Comparison of ENCODE assay signal across 15 cellular contexts in the genomic region with DNA sequence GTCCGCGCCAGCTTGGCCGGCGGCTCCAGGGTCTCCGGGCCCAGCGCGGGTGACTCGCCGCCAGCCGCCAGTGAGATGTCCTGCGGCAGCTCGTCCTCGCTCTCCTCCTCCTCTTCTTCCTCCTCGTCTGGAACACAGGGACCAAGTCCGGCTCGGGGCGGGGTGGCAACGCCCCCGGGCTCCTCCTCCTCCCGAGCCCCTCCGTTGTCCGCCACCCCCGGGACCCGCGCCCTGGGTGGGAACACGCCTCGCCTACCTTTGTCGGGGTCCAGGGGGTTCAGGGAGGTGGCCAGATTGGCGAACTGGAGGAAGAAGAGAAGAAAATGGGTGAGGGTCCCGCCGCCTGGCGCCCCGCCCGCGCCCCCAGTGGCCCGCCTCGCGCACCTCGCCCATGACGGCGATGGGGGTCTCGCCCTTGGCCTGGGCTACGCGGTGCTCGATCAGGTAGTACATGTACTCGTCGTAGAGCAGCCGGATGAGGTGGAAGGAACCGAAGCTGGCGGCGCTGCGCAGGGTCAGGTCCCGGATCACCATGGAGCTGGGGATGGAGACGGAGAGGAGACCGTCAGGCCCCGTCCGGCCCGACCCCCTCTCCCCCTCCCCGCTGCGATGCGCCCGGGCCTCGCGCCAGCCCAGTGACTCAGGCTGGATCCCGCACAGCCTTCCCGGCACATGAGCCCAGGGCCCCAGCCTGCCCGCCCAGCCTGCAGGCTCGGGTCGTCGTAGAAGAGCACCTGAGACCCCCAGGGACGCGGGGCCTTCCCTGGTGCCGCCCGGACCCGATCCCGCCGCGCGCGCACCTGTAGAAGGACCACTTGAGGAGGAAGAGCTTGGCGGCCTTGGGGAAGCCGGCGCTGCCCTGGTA. TPM values are rescaled to one million over a fixed set of nuclear protein-coding genes. Genes with fewer than 3 reads are reported as not detected.
A peak's percentile ranks its signal among the peaks of the same experiment; 100 is the strongest.
DNase-seq lines count a peak whose midpoint lies in the region; ATAC-seq, FAIRE-seq and TF ChIP-seq lines count a peak whose summit lies in the region.
"Had no signal": no experiment of that assay in that cellular context is flagged by ENCODE, and none has a peak within 500 bp of the region (broad histone marks: within the 10 kb centered on the region; RNA-seq: fewer than 3 reads in every experiment).

No MANE protein-coding gene starts in this region.

- H3K27me3 ChIP-seq in GM23338 (ENCODE audit: insufficient read depth) (peaks cover 11% of the 10 kb centered on the region), K562 (ENCODE audit: control insufficient read depth in 2 of 2, insufficient read depth in 2 of 2, low read length in 2 of 2) (no peaks in the 10 kb centered on the region), sigmoid colon (no peaks in the 10 kb centered on the region)

- H2AFZ ChIP-seq in GM23338 (peak overlapping the region; percentile 76; the same call in 1 of the 2 replicates), K562 (ENCODE audit: low read depth, low read length) (no peak overlapping the region)

- H3K9me3 ChIP-seq in K562 (replicated peaks; ENCODE audit: control insufficient read depth, insufficient read depth, low read depth, low read length): no peaks in the 10 kb centered on the region
- no peaks in the 10 kb centered on the region for H3K9me3 ChIP-seq in sigmoid colon

- H3K27ac Mint-ChIP-seq in GM23338: no peak overlapping the region
- H3K27ac Mint-ChIP-seq: activated CD8-positive, alpha-beta memory T cell treated with anti-CD3 and anti-CD28 coated beads, Interleukin-2, amount 10 ng/mL, durations not matched to agents 7 days and 5 days; activated naive CD4-positive, alpha-beta T cell treated with anti-CD3 and anti-CD28 coated beads, Interleukin-2, amount 50 U/mL, for 24 hours had no signal

- 0 out of 2 replicates have a peak, but pooled peaks cover 6% of the 10 kb centered on the region for H3F3A ChIP-seq in GM23338 (replicated peaks; ENCODE audit: low read depth)

- H3K9me3 Mint-ChIP-seq in GM23338: no peaks in the 10 kb centered on the region
- H3K9me3 Mint-ChIP-seq: activated naive CD4-positive, alpha-beta T cell treated with anti-CD3 and anti-CD28 coated beads, Interleukin-2, amount 50 U/mL, for 24 hours had no signal

- WGBS in K562 (ENCODE audit: insufficient coverage, low coverage, missing lambda C conversion rate): 95% methylated on average over 8 of the region's 83 CpGs
- 85 to 89% methylated on average over 83 of the region's 83 CpGs for WGBS in sigmoid colon, 2 donors

- TF ChIP-seq RAD21 in K562 (CRISPR knock-in tag; conservative IDR thresholded peaks at IDR 0.05 in 1 of 2, IDR thresholded peaks at IDR 0.05 in 1 of 2): no peak

- H3K4me2 ChIP-seq in GM23338 (peak overlapping the region; percentile 96), K562 (ENCODE audit: insufficient read depth, low read length) (no peak overlapping the region)

- H4K20me1 ChIP-seq in GM23338 (replicated peaks; ENCODE audit: insufficient read depth) (0 out of 2 replicates have a peak, but pooled peaks cover under 1% of the 10 kb centered on the region), K562 (replicated peaks; ENCODE audit: control insufficient read depth, insufficient read depth, low read length) (no peaks in the 10 kb centered on the region)

- no peaks in the 10 kb centered on the region for H3K9me1 ChIP-seq in K562 (ENCODE audit: control insufficient read depth, insufficient read depth, low read length)

- BruUV-seq in K562 (replicated peaks; lab: Mats Ljungman, UMichigan): no TSS peak

- H3K79me2 ChIP-seq in GM23338 (replicated peaks; ENCODE audit: insufficient read depth): no peaks in the 10 kb centered on the region
- H3K79me2 ChIP-seq in K562 (ENCODE audit: control insufficient read depth, insufficient read depth, low read length): no peaks in the 10 kb centered on the region

- no peaks in the 10 kb centered on the region for H3K9me2 ChIP-seq in GM23338 (ENCODE audit: insufficient read depth)

- H3K27ac ChIP-seq in GM23338 (ENCODE audit: low read depth) (no peak overlapping the region), K562 (ENCODE audit: extremely low read depth, low read depth, low read length) (no peak overlapping the region), sigmoid colon (peak overlapping the region in 2 of 4 donors; percentile 17 to 29)
- H3K27ac ChIP-seq: epithelial cell of prostate, WERI-Rb-1 had no signal

- H3K4me1 ChIP-seq in GM23338 (ENCODE audit: insufficient read depth) (no peaks in the 10 kb centered on the region; the same call in 1 of the 2 replicates), K562 (replicated peaks in 1 of 2; ENCODE audit: control insufficient read depth in 2 of 2, insufficient read depth in 2 of 2, low read length in 2 of 2) (peaks cover 5 to 49% of the 10 kb centered on the region in 2 experiments; a peak in 4 of 5 replicates), sigmoid colon (peaks cover 0 to 18% (median 17%) of the 10 kb centered on the region in 4 donors)

- peak overlapping the region; percentile 82 for H3K4me3 ChIP-seq in GM23338
- H3K4me3 ChIP-seq in K562: no peak overlapping the region
- H3K4me3 ChIP-seq in sigmoid colon: peak overlapping the region in 3 of 4 donors; percentile 25 to 42 (median 42)

- H3K4me1 Mint-ChIP-seq in GM23338: peaks cover 5% of the 10 kb centered on the region
- H3K4me1 Mint-ChIP-seq: activated CD8-positive, alpha-beta memory T cell treated with anti-CD3 and anti-CD28 coated beads, Interleukin-2, amount 10 ng/mL, durations not matched to agents 7 days and 5 days; activated naive CD4-positive, alpha-beta T cell treated with anti-CD3 and anti-CD28 coated beads, Interleukin-2, amount 50 U/mL, for 24 hours had no signal

- no peak overlapping the region for H3K9ac ChIP-seq in K562 (ENCODE audit: insufficient read depth in 1 of 2, low read depth in 2 of 2, low read length in 2 of 2)

- peaks cover 26% of the 10 kb centered on the region for H3K27me3 Mint-ChIP-seq in GM23338 (ENCODE audit: insufficient read depth, low read depth, poor library complexity)
- H3K27me3 Mint-ChIP-seq: activated CD8-positive, alpha-beta memory T cell treated with anti-CD3 and anti-CD28 coated beads, Interleukin-2, amount 10 ng/mL, durations not matched to agents 7 days and 5 days; activated naive CD4-positive, alpha-beta T cell treated with anti-CD3 and anti-CD28 coated beads, Interleukin-2, amount 50 U/mL, for 24 hours had no signal

- H3K36me3 ChIP-seq in GM23338 (ENCODE audit: insufficient read depth) (no peaks in the 10 kb centered on the region), K562 (ENCODE audit: control insufficient read depth, insufficient read depth, low read length) (peaks cover 85% of the 10 kb centered on the region; the same call in 2 of the 3 replicates), sigmoid colon (peaks cover 16 to 75% (median 18%) of the 10 kb centered on the region in 4 donors)

- TF ChIP-seq POLR2A in K562 (conservative IDR thresholded peaks at IDR 0.05): no peak
- TF ChIP-seq POLR2A in sigmoid colon (IDR thresholded peaks at IDR 0.05): no peak

- H3K36me3 Mint-ChIP-seq in GM23338 (ENCODE audit: low read depth): peaks cover 36% of the 10 kb centered on the region

- CTCF ChIA-PET in K562 (lab: Yijun Ruan, JAX; ENCODE audit: low intra/inter-chr PET ratio): interaction anchor here (0.6 kb wide), 1 partner anchor 980 kb away, joined by 5 read pairs; no protein-coding TSS in a partner anchor

- in situ Hi-C loops in K562 (cut with MboI): no loop called here

- TF ChIP-seq EP300 in K562 (IDR thresholded peaks at IDR 0.05; ENCODE audit: low read length) (no peak), sigmoid colon (IDR thresholded peaks at IDR 0.05) (no peak)

- peak; percentile 50 for ATAC-seq in GM23338
- ATAC-seq in K562: no peak
- no peak for ATAC-seq in HG03175 (IDR thresholded peaks at IDR 0.05; ENCODE audit: unreplicated experiment)
- no peak for ATAC-seq in HG02938 (IDR thresholded peaks at IDR 0.05; ENCODE audit: unreplicated experiment)
- ATAC-seq in GM19351 (IDR thresholded peaks at IDR 0.05; ENCODE audit: unreplicated experiment): no peak
- ATAC-seq: activated CD8-positive, alpha-beta memory T cell treated with anti-CD3 and anti-CD28 coated beads, Interleukin-2, amount 10 ng/mL, durations not matched to agents 7 days and 5 days had no signal

- POLR2A ChIA-PET in K562 (lab: Yijun Ruan, JAX): interaction anchor here (4.1 kb wide), 1 partner anchor 10 kb away, joined by 12 read pairs; the partner anchor contains the start of gene DCAF15

- intact Hi-C loops in K562 (cut with micrococcal nuclease): no loop called here
- intact Hi-C loops in sigmoid colon (cut with DNase I): no loop called here

- peak overlapping the region; percentile 63 for H3K4me3 Mint-ChIP-seq in GM23338
- H3K4me3 Mint-ChIP-seq: activated CD8-positive, alpha-beta memory T cell treated with anti-CD3 and anti-CD28 coated beads, Interleukin-2, amount 10 ng/mL, durations not matched to agents 7 days and 5 days; activated naive CD4-positive, alpha-beta T cell treated with anti-CD3 and anti-CD28 coated beads, Interleukin-2, amount 50 U/mL, for 24 hours had no signal

- DNase-seq in GM23338 (ENCODE audit: low spot score) (peak; percentile 73), K562 (ENCODE audit: extremely low read depth in 1 of 4, low spot score in 3 of 4) (no peak), iPS-NIHi11 (ENCODE audit: low spot score) (peak; percentile 62), sigmoid colon (no peak)
- no peak for DNase-seq in activated CD4-positive, alpha-beta T cell treated with anti-CD3 and anti-CD28 coated beads for 1 hour
- DNase-seq: activated CD8-positive, alpha-beta memory T cell treated with anti-CD3 and anti-CD28 coated beads, Interleukin-2, amount 10 ng/mL, durations not matched to agents 7 days and 5 days; NCI-H2171 treated with DMSO at 0.1 percent for 48 hours; stimulated activated CD4-positive, alpha-beta T cell treated with anti-CD3 and anti-CD28 coated beads, Interleukin-2, amount 100 ng/mL, for 24 hours; WERI-Rb-1 had no signal

- FAIRE-seq in K562 (lab: Jason Lieb, UNC): no peak
- FAIRE-seq: GM19239 had no signal

- TF ChIP-seq CTCF in GM23338 (conservative IDR thresholded peaks at IDR 0.05; ENCODE audit: low read depth in 2 of 2) (no peak; a peak in 1 of 4 replicates), K562 (IDR thresholded peaks at IDR 0.05 in 2 of 3, conservative IDR thresholded peaks at IDR 0.05 in 1 of 3; ENCODE audit: insufficient read depth in 2 of 3, low read depth in 1 of 3, low read length in 3 of 3) (no peak), sigmoid colon (IDR thresholded peaks at IDR 0.05) (no peak)

RNA-seq across cellular contexts. Expression of gene DCAF15, which starts 10.7 kb away (rescaled TPM):
- 74.8 and 81.3 TPM in 2 replicates for total RNA-seq in GM23338 (2014; rRNA removed; shearing (Covaris generic))
- polyA plus RNA-seq in GM23338 (2016; fragmentation: Nextera tagmentation; extraction: Ambion mirVana) (39.5 and 41.6 TPM in 2 replicates), K562 (2011; rRNA removed) (27.7 and 46.8 TPM in 2 replicates), K562 (2014; fragmentation: Illumina TruSeq; extraction: Trizol) (31.0 and 55.5 TPM in 2 replicates), K562 (2014; fragmentation: Nextera tagmentation; extraction: Ambion mirVana) (under 1 TPM; 0.17 to 0.56 TPM), K562 (2014; rRNA removed) (52.5 and 56.2 TPM in 2 replicates), sigmoid colon (10 to 100 TPM; 10.2 to 46.2 (median 11.3) TPM)
- 49.6 and 162 TPM in 2 replicates for total RNA-seq in K562 (2011; cell fraction: chromatin; rRNA removed; ENCODE audit: low replicate concordance)
- 148 and 149 TPM in 2 replicates for total RNA-seq in K562 (2011; cell fraction: nucleolus; rRNA removed)
- total RNA-seq in K562 (2011; cell fraction: nucleoplasm; rRNA removed): 55.0 and 76.5 TPM in 2 replicates
- total RNA-seq in K562 (2014; rRNA removed) (37.0 and 39.4 TPM in 2 replicates), K562 (2014; rRNA removed; fragmentation: Illumina TruSeq; extraction: Trizol) (10.4 and 13.6 TPM in 2 replicates), K562 (2015; rRNA removed; fragmentation: Illumina TruSeq; extraction: Trizol) (22.5 and 24.0 TPM in 2 replicates), K562 (2021) (63.2 and 68.5 TPM in 2 replicates), sigmoid colon (10 to 100 TPM in 3 of 4 donors, 1 to 10 TPM in 1; 7.9 to 14.6 (median 12.1) TPM)
- polyA plus RNA-seq in K562 (2011; cell fraction: cytosol; rRNA removed): 28.8 and 44.6 TPM in 2 replicates
- 228 and 347 TPM in 2 replicates for polyA plus RNA-seq in K562 (2011; cell fraction: nucleus; rRNA removed)
- polyA plus RNA-seq in K562 (2012): 50.0 and 68.0 TPM in 2 replicates
- 14.2 and 17.7 TPM in 2 replicates for polyA minus RNA-seq in K562 (2011; rRNA and poly(A)+ RNA removed)
- 19.0 and 22.3 TPM in 2 replicates for polyA minus RNA-seq in K562 (2011; cell fraction: cytosol; rRNA and poly(A)+ RNA removed)
- polyA minus RNA-seq in K562 (2011; cell fraction: nucleus; rRNA and poly(A)+ RNA removed): 42.0 and 54.3 TPM in 2 replicates

RNA-seq across cellular contexts. Expression of gene PODNL1, which starts 24.8 kb away (rescaled TPM):
- total RNA-seq in GM23338 (2014; rRNA removed; shearing (Covaris generic)): 0.24 TPM in 1 of 2 replicates, not detected in the other
- 1.3 TPM in 1 of 2 replicates, not detected in the other for polyA plus RNA-seq in GM23338 (2016; fragmentation: Nextera tagmentation; extraction: Ambion mirVana)
- 0.14 and 2.1 TPM in 2 replicates for total RNA-seq in K562 (2011; cell fraction: chromatin; rRNA removed; ENCODE audit: low replicate concordance)
- 0.53 and 1.2 TPM in 2 replicates for total RNA-seq in K562 (2011; cell fraction: nucleolus; rRNA removed)
- total RNA-seq in K562 (2011; cell fraction: nucleoplasm; rRNA removed): 0.29 and 2.3 TPM in 2 replicates
- 0.12 TPM in 1 of 2 replicates, not detected in the other for total RNA-seq in K562 (2014; rRNA removed)
- not detected in 2 replicates for total RNA-seq in K562 (2014; rRNA removed; fragmentation: Illumina TruSeq; extraction: Trizol)
- total RNA-seq in K562 (2015; rRNA removed; fragmentation: Illumina TruSeq; extraction: Trizol): 0.25 and 0.34 TPM in 2 replicates
- 0.40 and 0.47 TPM in 2 replicates for total RNA-seq in K562 (2021)
- 0.18 and 0.46 TPM in 2 replicates for polyA plus RNA-seq in K562 (2011; rRNA removed)
- polyA plus RNA-seq in K562 (2011; cell fraction: cytosol; rRNA removed): 0.55 and 0.91 TPM in 2 replicates
- polyA plus RNA-seq in K562 (2011; cell fraction: nucleus; rRNA removed): 0.18 and 0.60 TPM in 2 replicates
- 0.82 and 1.8 TPM in 2 replicates for polyA plus RNA-seq in K562 (2012)
- polyA plus RNA-seq in K562 (2014; fragmentation: Illumina TruSeq; extraction: Trizol): 0.22 and 0.42 TPM in 2 replicates
- polyA plus RNA-seq in K562 (2014; fragmentation: Nextera tagmentation; extraction: Ambion mirVana): under 1 TPM in 1 of 2 experiments, not detected in 1; 0.24 TPM
- polyA plus RNA-seq in K562 (2014; rRNA removed): 0.21 TPM in 1 of 2 replicates, not detected in the other
- polyA minus RNA-seq in K562 (2011; rRNA and poly(A)+ RNA removed): 0.42 TPM in 1 of 2 replicates, not detected in the other
- not detected in 2 replicates for polyA minus RNA-seq in K562 (2011; cell fraction: cytosol; rRNA and poly(A)+ RNA removed)
- 0.13 and 0.67 TPM in 2 replicates for polyA minus RNA-seq in K562 (2011; cell fraction: nucleus; rRNA and poly(A)+ RNA removed)
- not detected for total RNA-seq in sigmoid colon
- polyA plus RNA-seq in sigmoid colon: 1 to 10 TPM; 2.5 to 5.4 (median 2.9) TPM

RNA-seq across cellular contexts. Expression of gene RFX1, which starts 43.1 kb away (rescaled TPM):
- total RNA-seq in GM23338 (2014; rRNA removed; shearing (Covaris generic)): 10.1 and 11.8 TPM in 2 replicates
- 8.9 and 9.4 TPM in 2 replicates for polyA plus RNA-seq in GM23338 (2016; fragmentation: Nextera tagmentation; extraction: Ambion mirVana)
- total RNA-seq in K562 (2011; cell fraction: chromatin; rRNA removed; ENCODE audit: low replicate concordance): 5.5 and 14.4 TPM in 2 replicates
- total RNA-seq in K562 (2011; cell fraction: nucleolus; rRNA removed): 12.2 and 13.2 TPM in 2 replicates
- total RNA-seq in K562 (2011; cell fraction: nucleoplasm; rRNA removed): 7.8 and 8.1 TPM in 2 replicates
- 3.1 and 4.0 TPM in 2 replicates for total RNA-seq in K562 (2014; rRNA removed)
- total RNA-seq in K562 (2014; rRNA removed; fragmentation: Illumina TruSeq; extraction: Trizol): 0.22 and 0.40 TPM in 2 replicates
- total RNA-seq in K562 (2015; rRNA removed; fragmentation: Illumina TruSeq; extraction: Trizol): 1.2 and 1.4 TPM in 2 replicates
- 17.9 and 19.3 TPM in 2 replicates for total RNA-seq in K562 (2021)
- polyA plus RNA-seq in K562 (2011; rRNA removed): 0.95 and 1.4 TPM in 2 replicates
- polyA plus RNA-seq in K562 (2011; cell fraction: cytosol; rRNA removed): 0.60 and 1.4 TPM in 2 replicates
- polyA plus RNA-seq in K562 (2011; cell fraction: nucleus; rRNA removed): 5.3 and 11.1 TPM in 2 replicates
- 9.7 and 10.4 TPM in 2 replicates for polyA plus RNA-seq in K562 (2012)
- polyA plus RNA-seq in K562 (2014; fragmentation: Illumina TruSeq; extraction: Trizol): 1.7 and 4.7 TPM in 2 replicates
- polyA plus RNA-seq in K562 (2014; fragmentation: Nextera tagmentation; extraction: Ambion mirVana): under 1 TPM; 0.14 to 0.25 TPM
- polyA plus RNA-seq in K562 (2014; rRNA removed): 3.8 and 4.8 TPM in 2 replicates
- polyA minus RNA-seq in K562 (2011; rRNA and poly(A)+ RNA removed): 0.35 and 0.36 TPM in 2 replicates
- 5.1 and 12.7 TPM in 2 replicates for polyA minus RNA-seq in K562 (2011; cell fraction: cytosol; rRNA and poly(A)+ RNA removed)
- 4.2 and 5.9 TPM in 2 replicates for polyA minus RNA-seq in K562 (2011; cell fraction: nucleus; rRNA and poly(A)+ RNA removed)
- 1 to 10 TPM; 1.6 to 5.0 (median 1.9) TPM for total RNA-seq in sigmoid colon
- 1 to 10 TPM; 2.1 to 7.9 (median 3.0) TPM for polyA plus RNA-seq in sigmoid colon

RNA-seq across cellular contexts. Expression of gene CC2D1A, which starts 57.0 kb away (rescaled TPM):
- total RNA-seq in GM23338 (2014; rRNA removed; shearing (Covaris generic)): 27.3 and 39.7 TPM in 2 replicates
- polyA plus RNA-seq in GM23338 (2016; fragmentation: Nextera tagmentation; extraction: Ambion mirVana): 21.7 and 23.1 TPM in 2 replicates
- total RNA-seq in K562 (2011; cell fraction: chromatin; rRNA removed; ENCODE audit: low replicate concordance): 61.5 and 146 TPM in 2 replicates
- total RNA-seq in K562 (2011; cell fraction: nucleolus; rRNA removed): 72.1 and 79.4 TPM in 2 replicates
- 61.5 and 70.7 TPM in 2 replicates for total RNA-seq in K562 (2011; cell fraction: nucleoplasm; rRNA removed)
- total RNA-seq in K562 (2014; rRNA removed): 17.9 and 18.8 TPM in 2 replicates
- total RNA-seq in K562 (2014; rRNA removed; fragmentation: Illumina TruSeq; extraction: Trizol): 5.8 and 7.7 TPM in 2 replicates
- 12.0 and 12.9 TPM in 2 replicates for total RNA-seq in K562 (2015; rRNA removed; fragmentation: Illumina TruSeq; extraction: Trizol)
- total RNA-seq in K562 (2021): 28.4 and 31.0 TPM in 2 replicates
- polyA plus RNA-seq in K562 (2011; rRNA removed): 10.1 and 25.5 TPM in 2 replicates
- polyA plus RNA-seq in K562 (2011; cell fraction: cytosol; rRNA removed): 8.9 and 11.7 TPM in 2 replicates
- polyA plus RNA-seq in K562 (2011; cell fraction: nucleus; rRNA removed): 67.6 and 73.2 TPM in 2 replicates
- 17.9 and 39.2 TPM in 2 replicates for polyA plus RNA-seq in K562 (2012)
- 15.6 and 21.2 TPM in 2 replicates for polyA plus RNA-seq in K562 (2014; fragmentation: Illumina TruSeq; extraction: Trizol)
- polyA plus RNA-seq in K562 (2014; fragmentation: Nextera tagmentation; extraction: Ambion mirVana): under 1 TPM; 0.32 to 0.42 TPM
- polyA plus RNA-seq in K562 (2014; rRNA removed): 26.7 and 27.1 TPM in 2 replicates
- 8.3 and 8.9 TPM in 2 replicates for polyA minus RNA-seq in K562 (2011; rRNA and poly(A)+ RNA removed)
- 9.0 and 11.1 TPM in 2 replicates for polyA minus RNA-seq in K562 (2011; cell fraction: cytosol; rRNA and poly(A)+ RNA removed)
- polyA minus RNA-seq in K562 (2011; cell fraction: nucleus; rRNA and poly(A)+ RNA removed): 15.9 and 19.3 TPM in 2 replicates
- total RNA-seq in sigmoid colon: 10 to 100 TPM; 15.0 to 33.5 (median 21.4) TPM
- polyA plus RNA-seq in sigmoid colon: 10 to 100 TPM; 38.4 to 88.2 (median 65.7) TPM

RNA-seq across cellular contexts. Expression of gene BRME1, which starts 57.1 kb away (rescaled TPM):
- total RNA-seq in GM23338 (2014; rRNA removed; shearing (Covaris generic)): 3.7 and 4.0 TPM in 2 replicates
- 3.9 and 4.7 TPM in 2 replicates for polyA plus RNA-seq in GM23338 (2016; fragmentation: Nextera tagmentation; extraction: Ambion mirVana)
- 4.2 and 15.2 TPM in 2 replicates for total RNA-seq in K562 (2011; cell fraction: chromatin; rRNA removed; ENCODE audit: low replicate concordance)
- total RNA-seq in K562 (2011; cell fraction: nucleolus; rRNA removed): 11.3 and 15.2 TPM in 2 replicates
- total RNA-seq in K562 (2011; cell fraction: nucleoplasm; rRNA removed): 7.3 TPM in 2 replicates
- 3.6 and 4.2 TPM in 2 replicates for total RNA-seq in K562 (2014; rRNA removed)
- total RNA-seq in K562 (2014; rRNA removed; fragmentation: Illumina TruSeq; extraction: Trizol): 1.9 and 2.4 TPM in 2 replicates
- total RNA-seq in K562 (2015; rRNA removed; fragmentation: Illumina TruSeq; extraction: Trizol): 4.6 and 6.0 TPM in 2 replicates
- total RNA-seq in K562 (2021): 5.9 and 6.1 TPM in 2 replicates
- 3.0 and 5.5 TPM in 2 replicates for polyA plus RNA-seq in K562 (2011; rRNA removed)
- polyA plus RNA-seq in K562 (2011; cell fraction: cytosol; rRNA removed): 5.1 and 5.3 TPM in 2 replicates
- polyA plus RNA-seq in K562 (2011; cell fraction: nucleus; rRNA removed): 13.5 and 15.3 TPM in 2 replicates
- 4.7 and 8.9 TPM in 2 replicates for polyA plus RNA-seq in K562 (2012)
- 4.6 and 4.8 TPM in 2 replicates for polyA plus RNA-seq in K562 (2014; fragmentation: Illumina TruSeq; extraction: Trizol)
- under 1 TPM; 0.75 to 0.88 TPM for polyA plus RNA-seq in K562 (2014; fragmentation: Nextera tagmentation; extraction: Ambion mirVana)
- 4.5 and 6.0 TPM in 2 replicates for polyA plus RNA-seq in K562 (2014; rRNA removed)
- polyA minus RNA-seq in K562 (2011; rRNA and poly(A)+ RNA removed): 1.4 and 1.6 TPM in 2 replicates
- 1.4 and 4.5 TPM in 2 replicates for polyA minus RNA-seq in K562 (2011; cell fraction: cytosol; rRNA and poly(A)+ RNA removed)
- polyA minus RNA-seq in K562 (2011; cell fraction: nucleus; rRNA and poly(A)+ RNA removed): 4.6 and 7.6 TPM in 2 replicates
- total RNA-seq in sigmoid colon: 1 to 10 TPM in 3 of 4 donors, under 1 TPM in 1; 0.99 to 3.6 (median 1.3) TPM
- polyA plus RNA-seq in sigmoid colon: 1 to 10 TPM; 1.8 to 9.0 (median 3.2) TPM

Comparison
In these comparisons a context has a peak if more than half of its experiments do, and no peak if none do; other contexts are left out.
1. DNase-seq: peak in GM23338 (single experiment) and iPS-NIHi11 (single experiment); none in K562 (0 of 4), sigmoid colon (single experiment) and activated CD4-positive, alpha-beta T cell treated with anti-CD3 and anti-CD28 coated beads for 1 hour (single experiment).